In genomic region chr7:121940907-121941306, GRCh38 we compare ENCODE assay signal across 16 cellular contexts.
"Had no signal": no experiment of that assay in that cellular context is flagged by ENCODE, and none has a peak within 500 bp of the region (broad histone marks: within the 10 kb centered on the region; RNA-seq: fewer than 3 reads in every experiment).

No MANE protein-coding gene starts in this region.

- H3K36me3 Mint-ChIP-seq: natural killer cell treated with Interleukin-12 subunit alpha and Interleukin-12 subunit beta and Interleukin-15 and Interleukin-18, amount 100 ng/mL, for 72 hours had no signal

- FAIRE-seq: astrocyte, frontal cortex had no signal

- H3K36me3 ChIP-seq: right lobe of liver, upper lobe of left lung had no signal

- H3K4me3 Mint-ChIP-seq: activated CD4-positive, alpha-beta T cell treated with anti-CD3 and anti-CD28 coated beads for 36 hours; activated CD8-positive, alpha-beta T cell treated with anti-CD3 and anti-CD28 coated beads for 36 hours; activated T-cell treated with anti-CD3 and anti-CD28 coated beads, Interleukin-2, amount 50 U/mL, for 4 hours; natural killer cell treated with Interleukin-12 subunit alpha and Interleukin-12 subunit beta and Interleukin-15 and Interleukin-18, amount 100 ng/mL, for 72 hours; stimulated activated naive CD8-positive, alpha-beta T cell treated with anti-CD3 and anti-CD28 coated beads, Interleukin-15, amount 100 ng/mL, for 72 hours had no signal

- H3K27ac ChIP-seq: psoas muscle, right lobe of liver, testis, upper lobe of left lung, VCaP had no signal

- ATAC-seq: activated CD4-positive, alpha-beta T cell treated with anti-CD3 and anti-CD28 coated beads for 36 hours; activated CD8-positive, alpha-beta T cell treated with anti-CD3 and anti-CD28 coated beads for 36 hours; activated T-cell treated with anti-CD3 and anti-CD28 coated beads, Interleukin-2, amount 50 U/mL, for 4 hours; natural killer cell treated with Interleukin-12 subunit alpha and Interleukin-12 subunit beta and Interleukin-15 and Interleukin-18, amount 100 ng/mL, for 72 hours; psoas muscle; right lobe of liver; stimulated activated naive CD8-positive, alpha-beta T cell treated with anti-CD3 and anti-CD28 coated beads, Interleukin-15, amount 100 ng/mL, for 72 hours had no signal

- H3K4me3 ChIP-seq: psoas muscle, right lobe of liver, testis, upper lobe of left lung had no signal

- H3K4me1 Mint-ChIP-seq: activated CD4-positive, alpha-beta T cell treated with anti-CD3 and anti-CD28 coated beads for 36 hours; stimulated activated naive CD8-positive, alpha-beta T cell treated with anti-CD3 and anti-CD28 coated beads, Interleukin-15, amount 100 ng/mL, for 72 hours had no signal

- DNase-seq: activated CD4-positive, alpha-beta T cell treated with anti-CD3 and anti-CD28 coated beads for 36 hours; activated CD8-positive, alpha-beta T cell treated with anti-CD3 and anti-CD28 coated beads for 36 hours; activated effector memory CD4-positive, alpha-beta T cell treated with Interleukin-2 at 50 U/mL for 16 hours; activated naive CD4-positive, alpha-beta T cell treated with anti-CD3 and anti-CD28 coated beads, Interleukin-2, amount 50 U/mL, for 16 hours; activated T-cell treated with anti-CD3 and anti-CD28 coated beads, Interleukin-2, amount 50 U/mL, for 4 hours; head of caudate nucleus; psoas muscle; right lobe of liver; SK-N-SH; stimulated activated naive CD8-positive, alpha-beta T cell treated with anti-CD3 and anti-CD28 coated beads, Interleukin-15, amount 100 ng/mL, for 72 hours; testis; upper lobe of left lung had no signal

- H3K4me2 ChIP-seq: SK-N-SH had no signal

- H3K27ac Mint-ChIP-seq: activated CD4-positive, alpha-beta T cell treated with anti-CD3 and anti-CD28 coated beads for 36 hours; activated CD8-positive, alpha-beta T cell treated with anti-CD3 and anti-CD28 coated beads for 36 hours; natural killer cell treated with Interleukin-12 subunit alpha and Interleukin-12 subunit beta and Interleukin-15 and Interleukin-18, amount 100 ng/mL, for 72 hours; stimulated activated naive CD8-positive, alpha-beta T cell treated with anti-CD3 and anti-CD28 coated beads, Interleukin-15, amount 100 ng/mL, for 72 hours had no signal

- H3K4me1 ChIP-seq: psoas muscle, right lobe of liver, testis, upper lobe of left lung had no signal

- H3K27me3 ChIP-seq: right lobe of liver, testis, upper lobe of left lung had no signal

- H3K27me3 Mint-ChIP-seq: activated CD4-positive, alpha-beta T cell treated with anti-CD3 and anti-CD28 coated beads for 36 hours; activated CD8-positive, alpha-beta T cell treated with anti-CD3 and anti-CD28 coated beads for 36 hours; natural killer cell treated with Interleukin-12 subunit alpha and Interleukin-12 subunit beta and Interleukin-15 and Interleukin-18, amount 100 ng/mL, for 72 hours; stimulated activated naive CD8-positive, alpha-beta T cell treated with anti-CD3 and anti-CD28 coated beads, Interleukin-15, amount 100 ng/mL, for 72 hours had no signal

- H3K9me3 ChIP-seq: psoas muscle, right lobe of liver, SK-N-SH, testis, upper lobe of left lung had no signal

- H3K9me3 Mint-ChIP-seq: activated CD8-positive, alpha-beta T cell treated with anti-CD3 and anti-CD28 coated beads for 36 hours; activated T-cell treated with anti-CD3 and anti-CD28 coated beads, Interleukin-2, amount 50 U/mL, for 4 hours had no signal

- H3K9ac ChIP-seq: SK-N-SH had no signal
